3 cellular contexts compared by ENCODE assay signal in genomic region chr4:76749361-76749760, GRCh38.
"Had no signal": no experiment of that assay in that cellular context is flagged by ENCODE, and none has a peak within 500 bp of the region (broad histone marks: within the 10 kb centered on the region; RNA-seq: fewer than 3 reads in every experiment).

No MANE protein-coding gene starts in this region.

- H3K36me3 Mint-ChIP-seq: IgD-negative memory B cell had no signal

- H3K4me3 Mint-ChIP-seq: IgD-negative memory B cell had no signal

- DNase-seq: GOT3, HCEC 1CT had no signal

- H3K4me1 Mint-ChIP-seq: IgD-negative memory B cell had no signal
